In the genomic region with DNA sequence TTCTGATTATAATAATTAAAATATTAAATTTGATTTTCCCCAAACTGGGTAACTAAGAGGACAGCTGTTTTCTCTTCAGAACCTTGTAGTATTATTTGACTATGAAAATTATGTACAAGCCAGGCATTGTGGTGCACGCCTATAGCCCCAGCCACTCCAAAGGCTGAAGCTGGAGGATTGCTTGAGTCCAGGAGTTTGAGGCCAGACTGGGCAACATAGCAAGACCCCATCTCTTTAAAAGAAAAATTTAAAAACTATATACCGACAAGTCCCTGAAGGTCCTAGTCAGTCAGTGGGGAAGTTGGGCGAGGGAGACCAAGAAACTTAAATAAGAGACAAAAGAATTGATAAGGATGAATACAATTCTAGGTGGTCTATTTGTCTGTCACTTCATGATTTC, we compare ENCODE assay signal across 37 cellular contexts. TPM values are rescaled to one million over a fixed set of nuclear protein-coding genes. Genes with fewer than 3 reads are reported as not detected.
DNase-seq lines count a peak whose midpoint lies in the region; ATAC-seq, FAIRE-seq and TF ChIP-seq lines count a peak whose summit lies in the region.
"Had no signal": no experiment of that assay in that cellular context is flagged by ENCODE, and none has a peak within 500 bp of the region (broad histone marks: within the 10 kb centered on the region; RNA-seq: fewer than 3 reads in every experiment).

No MANE protein-coding gene starts in this region.

- TF ChIP-seq RAD21 in HepG2 (CRISPR knock-in tag; IDR thresholded peaks at IDR 0.05) (no peak), K562 (CRISPR knock-in tag; conservative IDR thresholded peaks at IDR 0.05 in 1 of 2, IDR thresholded peaks at IDR 0.05 in 1 of 2) (no peak)

- no peak for TF ChIP-seq CTCF in HepG2 (CRISPR knock-in tag; IDR thresholded peaks at IDR 0.05)
- TF ChIP-seq CTCF in right lobe of liver (IDR thresholded peaks at IDR 0.05) = no peak
- TF ChIP-seq CTCF in HEK293 (tag by site-specific recombination; IDR thresholded peaks at IDR 0.05) = no peak
- TF ChIP-seq CTCF in WTC11 (IDR thresholded peaks at IDR 0.05) = no peak
- no peak for TF ChIP-seq CTCF in K562 (IDR thresholded peaks at IDR 0.05 in 2 of 3, conservative IDR thresholded peaks at IDR 0.05 in 1 of 3; ENCODE audit: insufficient read depth in 2 of 3, low read depth in 1 of 3, low read length in 3 of 3)

- no peak for TF ChIP-seq POLR2A in HepG2 (IDR thresholded peaks at IDR 0.05; ENCODE audit: insufficient read depth in 1 of 2, low read depth in 2 of 2, low read length in 2 of 2)
- TF ChIP-seq POLR2A in right lobe of liver (IDR thresholded peaks at IDR 0.05) = no peak
- no peak for TF ChIP-seq POLR2A in K562 (conservative IDR thresholded peaks at IDR 0.05)

- H3K27me3 Mint-ChIP-seq in WTC11 (ENCODE audit: low read depth) = no peaks in the 10 kb centered on the region

- FAIRE-seq in HepG2 (lab: Jason Lieb, UNC) (no peak), K562 (lab: Jason Lieb, UNC) (no peak)
- FAIRE-seq: A204.1, A549, D721Med had no signal

- ATAC-seq in HepG2 = no peak
- ATAC-seq in right lobe of liver = no peak
- ATAC-seq in WTC11 = no peak
- ATAC-seq in K562 = no peak
- ATAC-seq in HG02973 (IDR thresholded peaks at IDR 0.05; ENCODE audit: unreplicated experiment) = no peak
- no peak for ATAC-seq in esophagus mucosa
- ATAC-seq: A549; CD8-positive, alpha-beta T cell had no signal

- intact Hi-C loops in HepG2 (cut with micrococcal nuclease; ENCODE audit: unreplicated experiment) (loop anchor here (10.0 kb wide), 1 partner anchor 337 kb away; no protein-coding TSS in a partner anchor), right lobe of liver (cut with DNase I) (no loop called here), K562 (cut with micrococcal nuclease) (no loop called here)

- H3K79me2 ChIP-seq in HepG2 (ENCODE audit: insufficient read depth, low read length) = no peaks in the 10 kb centered on the region
- H3K79me2 ChIP-seq in K562 (ENCODE audit: control insufficient read depth, insufficient read depth, low read length) = no peaks in the 10 kb centered on the region

- no peaks in the 10 kb centered on the region for H3K9me3 Mint-ChIP-seq in WTC11
- H3K9me3 Mint-ChIP-seq: CD4-positive, alpha-beta T cell; CD8-positive, alpha-beta memory T cell; CD8-positive, alpha-beta T cell had no signal

- H3K9me1 ChIP-seq in K562 (ENCODE audit: control insufficient read depth, insufficient read depth, low read length) = no peaks in the 10 kb centered on the region

- TF ChIP-seq EP300 in HepG2 (IDR thresholded peaks at IDR 0.05; ENCODE audit: low read depth in 2 of 2, low read length in 2 of 2) (no peak), HepG2 (CRISPR knock-in tag; IDR thresholded peaks at IDR 0.05; ENCODE audit: borderline replicate concordance) (no peak), K562 (IDR thresholded peaks at IDR 0.05; ENCODE audit: low read length) (no peak)

- no peaks in the 10 kb centered on the region for H3K36me3 ChIP-seq in HepG2 (replicated peaks in 1 of 2; ENCODE audit: control insufficient read depth in 1 of 2, insufficient read depth in 2 of 2, low read length in 2 of 2)
- H3K36me3 ChIP-seq in right lobe of liver = no peaks in the 10 kb centered on the region
- no peaks in the 10 kb centered on the region for H3K36me3 ChIP-seq in HEK293 (ENCODE audit: control insufficient read depth in 2 of 2, insufficient read depth in 1 of 2, low read length in 2 of 2)
- no peaks in the 10 kb centered on the region for H3K36me3 ChIP-seq in K562 (ENCODE audit: control insufficient read depth, insufficient read depth, low read length)
- H3K36me3 ChIP-seq: BE2C; BLaER1; BLaER1 treated with 17β-estradiol and CSF1 and Interleukin-3, amounts not matched to agents 10 nM and 100 nM had no signal

- in situ Hi-C loops in HepG2 (cut with HindIII; ENCODE audit: extremely low pct_ligation_motif_present, low pct_unique_long_range_greater_than_20kb) (loop anchor here (10.0 kb wide), 1 partner anchor 207 kb away; the partner anchor contains the start of gene BICC1), K562 (cut with MboI) (no loop called here)

- H3K9ac ChIP-seq in HepG2 (ENCODE audit: insufficient read depth, low read depth, low read length) (no peak overlapping the region), K562 (ENCODE audit: insufficient read depth in 1 of 2, low read depth in 2 of 2, low read length in 2 of 2) (no peak overlapping the region)
- H3K9ac ChIP-seq: BLaER1; BLaER1 treated with 17β-estradiol and CSF1 and Interleukin-3, amounts not matched to agents 10 nM and 100 nM had no signal

- H2AFZ ChIP-seq in HepG2 (ENCODE audit: low read length) (no peak overlapping the region), K562 (ENCODE audit: low read depth, low read length) (no peak overlapping the region)

- peaks cover 8% of the 10 kb centered on the region for H3K4me1 Mint-ChIP-seq in WTC11
- H3K4me1 Mint-ChIP-seq: B cell; CD4-positive, alpha-beta memory T cell; CD4-positive, CD25-positive, alpha-beta regulatory T cell; CD8-positive, alpha-beta memory T cell had no signal

- H4K20me1 ChIP-seq in HepG2 (ENCODE audit: insufficient read depth, low read length) (no peaks in the 10 kb centered on the region), K562 (replicated peaks; ENCODE audit: control insufficient read depth, insufficient read depth, low read length) (no peaks in the 10 kb centered on the region)
- H4K20me1 ChIP-seq: BLaER1; BLaER1 treated with 17β-estradiol and CSF1 and Interleukin-3, amounts not matched to agents 10 nM and 100 nM had no signal

- no peaks in the 10 kb centered on the region for H3K36me3 Mint-ChIP-seq in WTC11
- H3K36me3 Mint-ChIP-seq: CD14-positive monocyte; CD4-positive, alpha-beta memory T cell; CD4-positive, CD25-positive, alpha-beta regulatory T cell; CD8-positive, alpha-beta memory T cell; CD8-positive, alpha-beta T cell had no signal

- POLR2A ChIA-PET in HepG2 (lab: Yijun Ruan, JAX) (no interaction called here), HEK293 (lab: Yijun Ruan, JAX) (no interaction called here), WTC11 (lab: Charles Lee) (no interaction called here), K562 (lab: Yijun Ruan, JAX) (no interaction called here)

- no peak overlapping the region for H3K4me3 ChIP-seq in HepG2 (replicated peaks in 1 of 3; ENCODE audit: insufficient read depth in 1 of 3, low read depth in 2 of 3, low read length in 3 of 3)
- no peak overlapping the region for H3K4me3 ChIP-seq in right lobe of liver
- H3K4me3 ChIP-seq in HEK293 (ENCODE audit: low read depth, low read length) = no peak overlapping the region
- no peak overlapping the region for H3K4me3 ChIP-seq in K562
- H3K4me3 ChIP-seq: A549; BLaER1; BLaER1 treated with 17β-estradiol and CSF1 and Interleukin-3, amounts not matched to agents 10 nM and 100 nM had no signal

- DNase-seq in HepG2 (ENCODE audit: low spot score) = no peak
- DNase-seq in right lobe of liver = no peak
- no peak for DNase-seq in WTC11 (ENCODE audit: low spot score)
- DNase-seq in K562 (ENCODE audit: extremely low read depth in 1 of 4, low spot score in 3 of 4) = no peak
- DNase-seq in stimulated activated CD4-positive, alpha-beta T cell treated with anti-CD3 and anti-CD28 coated beads, Interleukin-15, amount 100 ng/mL, for 24 hours = no peak
- DNase-seq: 8988T; ACHN; AML-193; BE2C; C1 segment of cervical spinal cord; Caco-2; Calu3; CD4-positive, alpha-beta memory T cell; CD4-positive, alpha-beta T cell; CD4-positive, CD25-positive, alpha-beta regulatory T cell; CD8-positive, alpha-beta memory T cell; CD8-positive, alpha-beta T cell; COR-L47; DMS 273 treated with DMSO at 0.1 percent for 48 hours; DMS153; DMS53; DMS79; DMS79 treated with DMSO at 0.1 percent for 48 hours; DND-41; EL had no signal

- H3K27ac ChIP-seq in HepG2 (ENCODE audit: extremely low read length, insufficient read depth, low read length) = no peak overlapping the region
- H3K27ac ChIP-seq in right lobe of liver = no peak overlapping the region
- H3K27ac ChIP-seq in HEK293 (ENCODE audit: extremely low read depth, low read depth, low read length) = no peak overlapping the region
- no peak overlapping the region for H3K27ac ChIP-seq in K562 (ENCODE audit: extremely low read depth, low read depth, low read length)
- H3K27ac ChIP-seq: 22Rv1; A549; BLaER1; BLaER1 treated with 17β-estradiol and CSF1 and Interleukin-3, amounts not matched to agents 10 nM and 100 nM; C4-2B had no signal

- BruUV-seq in HepG2 (replicated peaks; lab: Mats Ljungman, UMichigan) = no TSS peak
- BruUV-seq in K562 (replicated peaks; lab: Mats Ljungman, UMichigan) = no TSS peak

- H3K27ac Mint-ChIP-seq in WTC11 = no peak overlapping the region
- H3K27ac Mint-ChIP-seq: B cell; CD14-positive monocyte; CD4-positive, alpha-beta memory T cell; CD4-positive, alpha-beta T cell; CD4-positive, CD25-positive, alpha-beta regulatory T cell; CD8-positive, alpha-beta memory T cell; CD8-positive, alpha-beta T cell had no signal

- H3K4me3 Mint-ChIP-seq in WTC11 = no peak overlapping the region
- H3K4me3 Mint-ChIP-seq: B cell; CD4-positive, alpha-beta memory T cell; CD4-positive, alpha-beta T cell; CD4-positive, CD25-positive, alpha-beta regulatory T cell; CD8-positive, alpha-beta memory T cell; CD8-positive, alpha-beta T cell had no signal

- WGBS in HepG2 (ENCODE audit: low lambda C conversion rate) = 35% methylated on average over 3 of the region's 3 CpGs
- 89% methylated on average over 3 of the region's 3 CpGs for WGBS in right lobe of liver (ENCODE audit: insufficient coverage, low coverage, low lambda C conversion rate, missing lambda C conversion rate)
- WGBS in K562 (ENCODE audit: insufficient coverage, low coverage, missing lambda C conversion rate) = 1% methylated on average over 3 of the region's 3 CpGs

- H3K4me2 ChIP-seq in HepG2 (ENCODE audit: low read depth, low read length) (no peak overlapping the region), K562 (ENCODE audit: insufficient read depth, low read length) (no peak overlapping the region)
- H3K4me2 ChIP-seq: A549; BLaER1; BLaER1 treated with 17β-estradiol and CSF1 and Interleukin-3, amounts not matched to agents 10 nM and 100 nM had no signal

- CTCF ChIA-PET in HepG2 (lab: Yijun Ruan, JAX; ENCODE audit: low intra/inter-chr PET ratio, low total read pairs) = no interaction called here
- CTCF ChIA-PET in HEK293 (lab: Yijun Ruan, JAX) = interaction anchor here (0.5 to 1.9 kb wide), 5 partner anchors 8 to 130 kb away, joined by 3 to 7 read pairs (median 4); no protein-coding TSS in a partner anchor
- CTCF ChIA-PET in WTC11 (lab: Charles Lee) = interaction anchor here (0.6 to 0.9 kb wide), 2 partner anchors 34 to 77 kb away, joined by 3 to 4 read pairs; partner anchors contain the start of gene TFAM
- CTCF ChIA-PET in K562 (lab: Yijun Ruan, JAX; ENCODE audit: low intra/inter-chr PET ratio) = no interaction called here

- H3K9me3 ChIP-seq in HepG2 (ENCODE audit: low read length) = no peaks in the 10 kb centered on the region
- H3K9me3 ChIP-seq in right lobe of liver = no peaks in the 10 kb centered on the region
- no peaks in the 10 kb centered on the region for H3K9me3 ChIP-seq in HEK293 (ENCODE audit: control insufficient read depth, insufficient read depth, low read depth, low read length)
- no peaks in the 10 kb centered on the region for H3K9me3 ChIP-seq in K562 (replicated peaks; ENCODE audit: control insufficient read depth, insufficient read depth, low read depth, low read length)
- H3K9me3 ChIP-seq: A549, BE2C, BLaER1, Caco-2 had no signal

- H3K4me1 ChIP-seq in HepG2 (ENCODE audit: insufficient read depth, low read length) (peaks cover 15% of the 10 kb centered on the region), right lobe of liver (no peaks in the 10 kb centered on the region), HEK293 (ENCODE audit: control insufficient read depth, insufficient read depth, low read length) (no peaks in the 10 kb centered on the region), K562 (replicated peaks in 1 of 2; ENCODE audit: control insufficient read depth in 2 of 2, insufficient read depth in 2 of 2, low read length in 2 of 2) (no peaks in the 10 kb centered on the region)
- H3K4me1 ChIP-seq: A549; BE2C; BLaER1; BLaER1 treated with 17β-estradiol and CSF1 and Interleukin-3, amounts not matched to agents 10 nM and 100 nM had no signal

- H3K27me3 ChIP-seq in HepG2 (ENCODE audit: control insufficient read depth in 1 of 2, insufficient read depth in 2 of 2, low read length in 2 of 2) (no peaks in the 10 kb centered on the region; a peak in 1 of 5 replicates), right lobe of liver (no peaks in the 10 kb centered on the region), K562 (ENCODE audit: control insufficient read depth in 2 of 2, insufficient read depth in 2 of 2, low read length in 2 of 2) (peaks cover 4 to 8% of the 10 kb centered on the region in 2 experiments; a peak in 4 of 5 replicates)
- H3K27me3 ChIP-seq: BE2C; BLaER1; BLaER1 treated with 17β-estradiol and CSF1 and Interleukin-3, amounts not matched to agents 10 nM and 100 nM had no signal

RNA-seq across cellular contexts. Expression of gene UBE2D1, which starts 27.1 kb away (rescaled TPM):
- 6.2 and 7.9 TPM in 2 replicates for total RNA-seq in HepG2 (2016; rRNA removed; fragmentation: Illumina TruSeq; extraction: Trizol)
- 1.6 and 2.3 TPM in 2 replicates for total RNA-seq in HepG2 (2016; cell fraction: cytosol; rRNA removed; fragmentation: Illumina TruSeq; extraction: Trizol; ENCODE audit: low read depth)
- total RNA-seq in HepG2 (2016; cell fraction: insoluble cytoplasmic fraction; rRNA removed; fragmentation: Illumina TruSeq; extraction: Trizol) = 5.6 and 9.5 TPM in 2 replicates
- 3.3 and 4.3 TPM in 2 replicates for total RNA-seq in HepG2 (2016; cell fraction: membrane; rRNA removed; fragmentation: Illumina TruSeq; extraction: Trizol)
- 8.0 and 8.5 TPM in 2 replicates for total RNA-seq in HepG2 (2016; cell fraction: nucleus; rRNA removed; fragmentation: Illumina TruSeq; extraction: Trizol)
- 10.6 and 13.8 TPM in 2 replicates for polyA plus RNA-seq in HepG2 (2011; rRNA removed)
- 4.9 and 7.8 TPM in 2 replicates for polyA plus RNA-seq in HepG2 (2011; cell fraction: cytosol; rRNA removed)
- polyA plus RNA-seq in HepG2 (2011; cell fraction: nucleus; rRNA removed) = 2.5 and 4.3 TPM in 2 replicates
- 8.3 and 12.5 TPM in 2 replicates for polyA plus RNA-seq in HepG2 (2012)
- 2.8 and 3.8 TPM in 2 replicates for polyA plus RNA-seq in HepG2 (2016; cell fraction: cytosol; fragmentation: Illumina TruSeq; extraction: Trizol; ENCODE audit: low read depth)
- polyA plus RNA-seq in HepG2 (2016; cell fraction: insoluble cytoplasmic fraction; fragmentation: Illumina TruSeq; extraction: Trizol; ENCODE audit: low read depth) = 28.9 and 31.5 TPM in 2 replicates
- polyA plus RNA-seq in HepG2 (2016; cell fraction: membrane; fragmentation: Illumina TruSeq; extraction: Trizol; ENCODE audit: low read depth) = 7.1 and 10.2 TPM in 2 replicates
- polyA plus RNA-seq in HepG2 (2016; cell fraction: nucleus; fragmentation: Illumina TruSeq; extraction: Trizol; ENCODE audit: insufficient read depth, low read depth) = 19.2 and 19.5 TPM in 2 replicates
- polyA minus RNA-seq in HepG2 (2011; rRNA and poly(A)+ RNA removed; ENCODE audit: low replicate concordance) = 2.9 and 3.6 TPM in 2 replicates
- 4.3 TPM in 2 replicates for polyA minus RNA-seq in HepG2 (2011; cell fraction: cytosol; rRNA and poly(A)+ RNA removed)
- 20.0 and 22.9 TPM in 2 replicates for polyA minus RNA-seq in HepG2 (2011; cell fraction: nucleus; rRNA and poly(A)+ RNA removed)
- 10 to 100 TPM in 1 of 6 experiments, 1 to 10 TPM in 5; 3.1 to 11.9 (median 6.6) TPM for total RNA-seq in right lobe of liver
- total RNA-seq in WTC11 (2021) = 23.7 to 24.6 TPM (median 23.8 TPM) in 3 replicates
- total RNA-seq in K562 (2011; cell fraction: chromatin; rRNA removed; ENCODE audit: low replicate concordance) = 4.9 and 17.0 TPM in 2 replicates
- 2.5 and 3.4 TPM in 2 replicates for total RNA-seq in K562 (2011; cell fraction: nucleolus; rRNA removed)
- total RNA-seq in K562 (2011; cell fraction: nucleoplasm; rRNA removed) = 7.3 and 15.3 TPM in 2 replicates
- 5.3 and 6.2 TPM in 2 replicates for total RNA-seq in K562 (2014; rRNA removed)
- total RNA-seq in K562 (2014; rRNA removed; fragmentation: Illumina TruSeq; extraction: Trizol) = 15.8 and 18.3 TPM in 2 replicates
- total RNA-seq in K562 (2015; rRNA removed; fragmentation: Illumina TruSeq; extraction: Trizol) = 16.6 and 17.8 TPM in 2 replicates
- 12.3 and 13.8 TPM in 2 replicates for total RNA-seq in K562 (2021)
- 18.9 and 24.4 TPM in 2 replicates for polyA plus RNA-seq in K562 (2011; rRNA removed)
- 6.4 and 9.1 TPM in 2 replicates for polyA plus RNA-seq in K562 (2011; cell fraction: cytosol; rRNA removed)
- polyA plus RNA-seq in K562 (2011; cell fraction: nucleus; rRNA removed) = 7.4 and 12.5 TPM in 2 replicates
- 11.6 and 12.1 TPM in 2 replicates for polyA plus RNA-seq in K562 (2012)
- polyA plus RNA-seq in K562 (2014; fragmentation: Illumina TruSeq; extraction: Trizol) = 9.9 and 13.5 TPM in 2 replicates
- polyA plus RNA-seq in K562 (2014; fragmentation: Nextera tagmentation; extraction: Ambion mirVana) = 1 to 10 TPM; 4.1 to 6.4 TPM
- 7.9 and 9.0 TPM in 2 replicates for polyA plus RNA-seq in K562 (2014; rRNA removed)
- polyA minus RNA-seq in K562 (2011; rRNA and poly(A)+ RNA removed) = 9.0 and 9.5 TPM in 2 replicates
- polyA minus RNA-seq in K562 (2011; cell fraction: cytosol; rRNA and poly(A)+ RNA removed) = 3.5 and 6.1 TPM in 2 replicates
- polyA minus RNA-seq in K562 (2011; cell fraction: nucleus; rRNA and poly(A)+ RNA removed) = 7.7 and 13.2 TPM in 2 replicates
- total RNA-seq in esophagus mucosa = 10.6 TPM

RNA-seq across cellular contexts. Expression of gene CISD1, which starts 38.7 kb away (rescaled TPM):
- total RNA-seq in HepG2 (2016; rRNA removed; fragmentation: Illumina TruSeq; extraction: Trizol) (78.9 and 92.2 TPM in 2 replicates), right lobe of liver (10 to 100 TPM; 25.2 to 40.9 (median 26.4) TPM), WTC11 (2021) (46.6 to 53.8 TPM (median 48.3 TPM) in 3 replicates), K562 (2014; rRNA removed) (35.8 and 42.3 TPM in 2 replicates), K562 (2014; rRNA removed; fragmentation: Illumina TruSeq; extraction: Trizol) (118 and 129 TPM in 2 replicates), K562 (2015; rRNA removed; fragmentation: Illumina TruSeq; extraction: Trizol) (115 and 129 TPM in 2 replicates), K562 (2021) (82.7 and 97.1 TPM in 2 replicates), esophagus mucosa (32.8 TPM)
- total RNA-seq in HepG2 (2016; cell fraction: cytosol; rRNA removed; fragmentation: Illumina TruSeq; extraction: Trizol; ENCODE audit: low read depth) = 24.2 and 29.9 TPM in 2 replicates
- total RNA-seq in HepG2 (2016; cell fraction: insoluble cytoplasmic fraction; rRNA removed; fragmentation: Illumina TruSeq; extraction: Trizol) = 81.7 and 106 TPM in 2 replicates
- total RNA-seq in HepG2 (2016; cell fraction: membrane; rRNA removed; fragmentation: Illumina TruSeq; extraction: Trizol) = 26.8 and 29.2 TPM in 2 replicates
- total RNA-seq in HepG2 (2016; cell fraction: nucleus; rRNA removed; fragmentation: Illumina TruSeq; extraction: Trizol) = 48.4 and 50.8 TPM in 2 replicates
- polyA plus RNA-seq in HepG2 (2011; rRNA removed) (47.8 and 63.4 TPM in 2 replicates), K562 (2011; rRNA removed) (108 and 156 TPM in 2 replicates), K562 (2014; fragmentation: Illumina TruSeq; extraction: Trizol) (102 and 115 TPM in 2 replicates), K562 (2014; fragmentation: Nextera tagmentation; extraction: Ambion mirVana) (100 to 1,000 TPM; 308 to 342 TPM), K562 (2014; rRNA removed) (68.1 and 71.0 TPM in 2 replicates)
- polyA plus RNA-seq in HepG2 (2011; cell fraction: cytosol; rRNA removed) = 18.1 and 27.8 TPM in 2 replicates
- 5.2 and 8.2 TPM in 2 replicates for polyA plus RNA-seq in HepG2 (2011; cell fraction: nucleus; rRNA removed)
- polyA plus RNA-seq in HepG2 (2012) = 33.9 and 47.1 TPM in 2 replicates
- polyA plus RNA-seq in HepG2 (2016; cell fraction: cytosol; fragmentation: Illumina TruSeq; extraction: Trizol; ENCODE audit: low read depth) = 24.3 and 28.0 TPM in 2 replicates
- polyA plus RNA-seq in HepG2 (2016; cell fraction: insoluble cytoplasmic fraction; fragmentation: Illumina TruSeq; extraction: Trizol; ENCODE audit: low read depth) = 78.2 and 84.8 TPM in 2 replicates
- 20.1 and 21.0 TPM in 2 replicates for polyA plus RNA-seq in HepG2 (2016; cell fraction: membrane; fragmentation: Illumina TruSeq; extraction: Trizol; ENCODE audit: low read depth)
- 62.1 and 66.2 TPM in 2 replicates for polyA plus RNA-seq in HepG2 (2016; cell fraction: nucleus; fragmentation: Illumina TruSeq; extraction: Trizol; ENCODE audit: insufficient read depth, low read depth)
- 7.0 and 10.3 TPM in 2 replicates for polyA minus RNA-seq in HepG2 (2011; rRNA and poly(A)+ RNA removed; ENCODE audit: low replicate concordance)
- 10.5 and 13.1 TPM in 2 replicates for polyA minus RNA-seq in HepG2 (2011; cell fraction: cytosol; rRNA and poly(A)+ RNA removed)
- polyA minus RNA-seq in HepG2 (2011; cell fraction: nucleus; rRNA and poly(A)+ RNA removed) = 13.3 and 16.7 TPM in 2 replicates
- total RNA-seq in K562 (2011; cell fraction: chromatin; rRNA removed; ENCODE audit: low replicate concordance) = 8.9 and 14.9 TPM in 2 replicates
- total RNA-seq in K562 (2011; cell fraction: nucleolus; rRNA removed) = 8.4 and 9.3 TPM in 2 replicates
- total RNA-seq in K562 (2011; cell fraction: nucleoplasm; rRNA removed) = 10.0 and 15.1 TPM in 2 replicates
- polyA plus RNA-seq in K562 (2011; cell fraction: cytosol; rRNA removed) = 21.2 and 32.9 TPM in 2 replicates
- 17.1 and 32.1 TPM in 2 replicates for polyA plus RNA-seq in K562 (2011; cell fraction: nucleus; rRNA removed)
- polyA plus RNA-seq in K562 (2012) = 51.7 and 82.4 TPM in 2 replicates
- polyA minus RNA-seq in K562 (2011; rRNA and poly(A)+ RNA removed) = 36.3 and 44.9 TPM in 2 replicates
- 8.9 and 24.4 TPM in 2 replicates for polyA minus RNA-seq in K562 (2011; cell fraction: cytosol; rRNA and poly(A)+ RNA removed)
- polyA minus RNA-seq in K562 (2011; cell fraction: nucleus; rRNA and poly(A)+ RNA removed) = 6.5 and 8.2 TPM in 2 replicates

RNA-seq across cellular contexts. Expression of gene IPMK, which starts 40.0 kb away (rescaled TPM):
- total RNA-seq in HepG2 (2016; rRNA removed; fragmentation: Illumina TruSeq; extraction: Trizol) (3.9 and 5.4 TPM in 2 replicates), right lobe of liver (1 to 10 TPM; 2.8 to 8.1 (median 4.7) TPM), WTC11 (2021) (9.7 to 10.9 TPM (median 9.9 TPM) in 3 replicates), K562 (2014; rRNA removed) (2.5 and 2.6 TPM in 2 replicates), K562 (2014; rRNA removed; fragmentation: Illumina TruSeq; extraction: Trizol) (4.2 and 4.9 TPM in 2 replicates), K562 (2015; rRNA removed; fragmentation: Illumina TruSeq; extraction: Trizol) (4.4 and 4.8 TPM in 2 replicates), K562 (2021) (3.5 and 3.6 TPM in 2 replicates), esophagus mucosa (5.9 TPM)
- total RNA-seq in HepG2 (2016; cell fraction: cytosol; rRNA removed; fragmentation: Illumina TruSeq; extraction: Trizol; ENCODE audit: low read depth) = 0.44 and 0.51 TPM in 2 replicates
- total RNA-seq in HepG2 (2016; cell fraction: insoluble cytoplasmic fraction; rRNA removed; fragmentation: Illumina TruSeq; extraction: Trizol) = 3.8 and 5.4 TPM in 2 replicates
- total RNA-seq in HepG2 (2016; cell fraction: membrane; rRNA removed; fragmentation: Illumina TruSeq; extraction: Trizol) = 2.6 and 2.8 TPM in 2 replicates
- 3.9 and 4.0 TPM in 2 replicates for total RNA-seq in HepG2 (2016; cell fraction: nucleus; rRNA removed; fragmentation: Illumina TruSeq; extraction: Trizol)
- polyA plus RNA-seq in HepG2 (2011; rRNA removed) (1.9 and 2.7 TPM in 2 replicates), K562 (2011; rRNA removed) (1.7 and 2.7 TPM in 2 replicates), K562 (2014; fragmentation: Illumina TruSeq; extraction: Trizol) (2.6 and 2.8 TPM in 2 replicates), K562 (2014; fragmentation: Nextera tagmentation; extraction: Ambion mirVana) (1 to 10 TPM in 1 of 2 experiments, under 1 TPM in 1; 0.98 to 1.6 TPM), K562 (2014; rRNA removed) (1.4 and 1.6 TPM in 2 replicates)
- 0.94 and 1.5 TPM in 2 replicates for polyA plus RNA-seq in HepG2 (2011; cell fraction: cytosol; rRNA removed)
- polyA plus RNA-seq in HepG2 (2011; cell fraction: nucleus; rRNA removed) = 1.1 and 1.4 TPM in 2 replicates
- 4.4 and 4.5 TPM in 2 replicates for polyA plus RNA-seq in HepG2 (2012)
- 0.15 and 0.28 TPM in 2 replicates for polyA plus RNA-seq in HepG2 (2016; cell fraction: cytosol; fragmentation: Illumina TruSeq; extraction: Trizol; ENCODE audit: low read depth)
- polyA plus RNA-seq in HepG2 (2016; cell fraction: insoluble cytoplasmic fraction; fragmentation: Illumina TruSeq; extraction: Trizol; ENCODE audit: low read depth) = 5.5 and 5.6 TPM in 2 replicates
- 1.2 and 1.3 TPM in 2 replicates for polyA plus RNA-seq in HepG2 (2016; cell fraction: membrane; fragmentation: Illumina TruSeq; extraction: Trizol; ENCODE audit: low read depth)
- polyA plus RNA-seq in HepG2 (2016; cell fraction: nucleus; fragmentation: Illumina TruSeq; extraction: Trizol; ENCODE audit: insufficient read depth, low read depth) = 4.1 TPM in 2 replicates
- polyA minus RNA-seq in HepG2 (2011; rRNA and poly(A)+ RNA removed; ENCODE audit: low replicate concordance) = 1.8 and 2.6 TPM in 2 replicates
- 5.4 and 6.8 TPM in 2 replicates for polyA minus RNA-seq in HepG2 (2011; cell fraction: cytosol; rRNA and poly(A)+ RNA removed)
- 11.6 and 14.8 TPM in 2 replicates for polyA minus RNA-seq in HepG2 (2011; cell fraction: nucleus; rRNA and poly(A)+ RNA removed)
- 1.6 and 5.9 TPM in 2 replicates for total RNA-seq in K562 (2011; cell fraction: chromatin; rRNA removed; ENCODE audit: low replicate concordance)
- total RNA-seq in K562 (2011; cell fraction: nucleolus; rRNA removed) = 0.83 and 1.6 TPM in 2 replicates
- 2.6 and 3.9 TPM in 2 replicates for total RNA-seq in K562 (2011; cell fraction: nucleoplasm; rRNA removed)
- polyA plus RNA-seq in K562 (2011; cell fraction: cytosol; rRNA removed) = 0.60 and 0.78 TPM in 2 replicates
- 0.82 and 1.0 TPM in 2 replicates for polyA plus RNA-seq in K562 (2011; cell fraction: nucleus; rRNA removed)
- 2.3 TPM in 2 replicates for polyA plus RNA-seq in K562 (2012)
- 4.7 TPM in 2 replicates for polyA minus RNA-seq in K562 (2011; rRNA and poly(A)+ RNA removed)
- 2.0 and 2.2 TPM in 2 replicates for polyA minus RNA-seq in K562 (2011; cell fraction: cytosol; rRNA and poly(A)+ RNA removed)
- polyA minus RNA-seq in K562 (2011; cell fraction: nucleus; rRNA and poly(A)+ RNA removed) = 3.1 and 4.3 TPM in 2 replicates

Comparison
In these comparisons a context has a peak if more than half of its experiments do, and no peak if none do; other contexts are left out.
1. CTCF ChIA-PET loops: an anchor here in HEK293 (0.5 to 1.9 kb wide) and WTC11 (0.6 to 0.9 kb wide); none called in HepG2 and K562.
2. Of the 241 proteins assayed by ChIP-seq in both HepG2 and K562: peak only in HepG2: none; only in K562: none; in both: ZNF121; in neither: 240.